12 cellular contexts compared by ENCODE assay signal in the genomic region with DNA sequence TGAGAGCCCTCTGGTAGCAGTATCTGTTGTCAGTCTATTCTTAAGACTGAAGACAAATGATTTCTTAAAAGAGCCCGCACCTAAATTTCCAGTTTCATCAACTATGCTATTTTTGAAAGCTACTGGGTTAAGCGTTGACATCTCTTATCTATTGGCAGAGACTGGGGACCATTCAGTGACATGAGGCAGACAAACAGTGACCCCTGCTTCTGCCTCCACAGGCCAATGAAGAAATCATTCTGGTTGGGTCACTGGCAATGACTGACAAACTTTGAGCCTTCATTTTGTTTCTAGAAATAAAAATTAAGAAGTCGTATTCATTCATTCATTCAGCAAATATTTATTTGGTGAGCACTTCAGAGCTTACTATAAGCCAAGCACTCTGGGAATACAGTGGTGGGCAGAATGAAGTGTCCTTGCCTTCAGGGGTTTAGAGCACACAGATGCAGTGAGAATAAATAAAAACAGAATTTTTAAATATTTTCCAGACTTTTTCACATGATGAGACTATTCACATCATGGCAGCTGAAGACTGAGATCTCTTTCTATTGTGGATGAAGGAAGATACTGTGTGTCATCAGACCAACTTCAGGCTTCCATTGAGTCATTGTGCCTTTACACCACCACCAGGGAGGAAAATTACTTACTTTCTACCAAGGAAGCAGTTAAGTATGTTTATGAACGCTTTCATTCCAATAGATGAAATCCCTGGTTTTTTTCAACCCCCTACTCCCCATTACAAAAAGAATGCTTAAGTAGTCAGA. TPM values are rescaled to one million over a fixed set of nuclear protein-coding genes. Genes with fewer than 3 reads are reported as not detected.
A peak's percentile ranks its signal among the peaks of the same experiment; 100 is the strongest.
DNase-seq lines count a peak whose midpoint lies in the region; ATAC-seq and TF ChIP-seq lines count a peak whose summit lies in the region.
"Had no signal": no experiment of that assay in that cellular context is flagged by ENCODE, and none has a peak within 500 bp of the region (broad histone marks: within the 10 kb centered on the region; RNA-seq: fewer than 3 reads in every experiment).

No MANE protein-coding gene starts in this region.

- H3K36me3 ChIP-seq in HUES64 (ENCODE audit: insufficient read depth, low read length): no peaks in the 10 kb centered on the region
- no peaks in the 10 kb centered on the region for H3K36me3 ChIP-seq in stomach smooth muscle (ENCODE audit: control insufficient read depth in 2 of 2, insufficient read depth in 2 of 2, low read length in 2 of 2)

- H3K9ac ChIP-seq in HUES64 (ENCODE audit: low read depth, low read length) (peak overlapping the region; percentile 62; the same call in 1 of the 2 replicates), stomach smooth muscle (ENCODE audit: low read length in 2 of 2) (no peak overlapping the region)

- peaks cover 3% of the 10 kb centered on the region for H3K9me3 Mint-ChIP-seq in chondrocyte (ENCODE audit: low read depth)

- H3K4me1 Mint-ChIP-seq in chondrocyte (ENCODE audit: low read depth): peaks cover 71% of the 10 kb centered on the region
- peaks cover 2% of the 10 kb centered on the region for H3K4me1 Mint-ChIP-seq in T-helper 17 cell
- H3K4me1 Mint-ChIP-seq: naive thymus-derived CD8-positive, alpha-beta T cell had no signal

- peaks cover 55% of the 10 kb centered on the region for H3K4me1 ChIP-seq in HUES64 (ENCODE audit: insufficient read depth, low read length)
- peaks cover 6% of the 10 kb centered on the region for H3K4me1 ChIP-seq in stomach smooth muscle (ENCODE audit: control insufficient read depth, insufficient read depth, low read length)

- H3K27me3 ChIP-seq in HUES64 (ENCODE audit: insufficient read depth, low read length): no peaks in the 10 kb centered on the region
- no peaks in the 10 kb centered on the region for H3K27me3 ChIP-seq in stomach smooth muscle (ENCODE audit: control insufficient read depth in 1 of 2, insufficient read depth in 2 of 2, low read length in 2 of 2)

- H3K27me3 Mint-ChIP-seq in chondrocyte (ENCODE audit: low read depth) (no peaks in the 10 kb centered on the region), T-helper 17 cell (peaks cover 35% of the 10 kb centered on the region)

- H3K9me3 ChIP-seq in HUES64 (ENCODE audit: insufficient read depth, low read depth, low read length) (no peaks in the 10 kb centered on the region), stomach smooth muscle (ENCODE audit: control insufficient read depth in 2 of 2, low read length in 2 of 2) (no peaks in the 10 kb centered on the region), T-helper 17 cell (ENCODE audit: control insufficient read depth, low read length, poor library complexity, severe bottlenecking) (no peaks in the 10 kb centered on the region)

- H3K4me3 Mint-ChIP-seq in chondrocyte (ENCODE audit: unreplicated experiment): peak overlapping the region; percentile 82
- no peak overlapping the region for H3K4me3 Mint-ChIP-seq in T-helper 17 cell
- H3K4me3 Mint-ChIP-seq: naive thymus-derived CD8-positive, alpha-beta T cell had no signal

- no peak for TF ChIP-seq CTCF in chondrocyte (IDR thresholded peaks at IDR 0.05)

- DNase-seq in chondrocyte (ENCODE audit: low spot score): no peak
- peak; percentile 35 for DNase-seq in kidney tubule cell (ENCODE audit: low spot score)
- no peak for DNase-seq in stimulated activated CD8-positive, alpha-beta memory T cell treated with anti-CD3 and anti-CD28 coated beads, Interleukin-4, amount 100 ng/mL, for 48 hours
- no peak for DNase-seq in T-helper 17 cell
- DNase-seq: anterior cingulate cortex; naive thymus-derived CD8-positive, alpha-beta T cell; NCI-H446 treated with DMSO at 0.1 percent for 48 hours; RPMI8226 had no signal

- H3K36me3 Mint-ChIP-seq in chondrocyte (ENCODE audit: low read depth) (no peaks in the 10 kb centered on the region), T-helper 17 cell (ENCODE audit: low read depth) (peaks cover 2% of the 10 kb centered on the region)

- peak overlapping the region; percentile 47; the same call in 1 of the 2 replicates for H3K4me3 ChIP-seq in HUES64 (ENCODE audit: low read length)
- no peak overlapping the region for H3K4me3 ChIP-seq in stomach smooth muscle (ENCODE audit: low read length in 2 of 2)

- WGBS in HUES64: 92% methylated on average over 3 of the region's 4 CpGs

- H3K27ac Mint-ChIP-seq in chondrocyte (ENCODE audit: unreplicated experiment) (peak overlapping the region; percentile 91), T-helper 17 cell (no peak overlapping the region)
- H3K27ac Mint-ChIP-seq: naive thymus-derived CD8-positive, alpha-beta T cell had no signal

- H3K27ac ChIP-seq in HUES64 (ENCODE audit: low read depth, low read length): peak overlapping the region; percentile 67; the same call in 1 of the 2 replicates
- peak overlapping the region; percentile 18 for H3K27ac ChIP-seq in stomach smooth muscle (ENCODE audit: low read length)

- ATAC-seq in GM21367 (IDR thresholded peaks at IDR 0.05; ENCODE audit: unreplicated experiment) (no peak), T-helper 17 cell (no peak), HG02840 (IDR thresholded peaks at IDR 0.05; ENCODE audit: low FRiP score, unreplicated experiment) (no peak)
- ATAC-seq: naive thymus-derived CD8-positive, alpha-beta T cell had no signal

RNA-seq across cellular contexts. Expression of a gene that starts 36.0 kb away (rescaled TPM):
- 27.1 TPM for polyA plus RNA-seq in HUES64 (2013, experiment 1 of 2)
- 32.6 TPM for polyA plus RNA-seq in HUES64 (2013, experiment 2 of 2)
- 41.8 to 105 TPM (median 104 TPM) in 3 replicates for total RNA-seq in chondrocyte
- under 1 TPM in 1 of 2 donors, not detected in 1; 0.07 TPM for total RNA-seq in T-helper 17 cell
- total RNA-seq: naive thymus-derived CD8-positive, alpha-beta T cell had no signal

Comparison
In these comparisons a context has a peak if more than half of its experiments do, and no peak if none do; other contexts are left out.
1. RNA of a gene that starts 36.0 kb away (total RNA-seq): 41.8 to 105 TPM in chondrocyte; 0.07 TPM in T-helper 17 cell; every median in the first group is over 10 times any median in the second.